In the genomic region with DNA sequence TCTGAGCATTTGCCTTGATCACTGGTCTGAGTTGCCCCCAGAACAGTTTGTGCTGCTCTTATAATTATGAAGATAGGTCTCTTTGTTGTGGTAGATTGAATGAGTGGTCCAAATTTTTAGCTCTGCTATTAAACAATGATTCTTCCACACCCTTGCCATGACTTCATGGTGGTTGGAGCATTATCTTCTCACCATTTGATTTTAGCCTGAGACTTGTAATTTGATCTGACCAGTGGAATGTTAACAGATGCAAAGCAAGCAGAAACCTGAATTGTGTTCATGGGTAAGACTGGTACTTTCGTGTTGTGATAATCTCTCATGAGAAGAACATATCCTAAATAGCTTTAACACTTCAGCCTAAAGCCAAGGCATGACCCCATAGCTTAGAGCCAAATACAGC, we compare ENCODE assay signal across 19 cellular contexts.
A peak's percentile ranks its signal among the peaks of the same experiment; 100 is the strongest.
DNase-seq lines count a peak whose midpoint lies in the region; FAIRE-seq and TF ChIP-seq lines count a peak whose summit lies in the region.
"Had no signal": no experiment of that assay in that cellular context is flagged by ENCODE, and none has a peak within 500 bp of the region (broad histone marks: within the 10 kb centered on the region; RNA-seq: fewer than 3 reads in every experiment).

No MANE protein-coding gene starts in this region.

- H3K9me3 ChIP-seq in CD4-positive, alpha-beta memory T cell (ENCODE audit: control insufficient read depth in 1 of 2, low read length in 2 of 2): no peaks in the 10 kb centered on the region
- no peaks in the 10 kb centered on the region for H3K9me3 ChIP-seq in neural progenitor cell (ENCODE audit: low read depth)
- H3K9me3 ChIP-seq: BLaER1 treated with 17β-estradiol and CSF1 and Interleukin-3, amounts not matched to agents 10 nM and 100 nM had no signal

- H3F3A ChIP-seq in neural progenitor cell (ENCODE audit: low read depth): no peaks in the 10 kb centered on the region

- no peaks in the 10 kb centered on the region for H3K4me1 ChIP-seq in CD4-positive, alpha-beta memory T cell (ENCODE audit: insufficient read depth, low read length)
- H3K4me1 ChIP-seq in neural progenitor cell: no peaks in the 10 kb centered on the region
- H3K4me1 ChIP-seq: BLaER1 treated with 17β-estradiol and CSF1 and Interleukin-3, amounts not matched to agents 10 nM and 100 nM had no signal

- TF ChIP-seq CTCF in bronchial epithelial cell (IDR thresholded peaks at IDR 0.05; ENCODE audit: insufficient read depth, low read length, severe bottlenecking) (no peak), neural progenitor cell (IDR thresholded peaks at IDR 0.05) (no peak)

- CTCF ChIA-PET in CD4-positive, alpha-beta memory T cell (lab: Charles Lee; ENCODE audit: partially characterized antibody): no interaction called here

- no peaks in the 10 kb centered on the region for H3K27me3 Mint-ChIP-seq in CD4-positive, alpha-beta memory T cell
- no peaks in the 10 kb centered on the region for H3K27me3 Mint-ChIP-seq in neural progenitor cell (ENCODE audit: insufficient read depth, low read depth)
- H3K27me3 Mint-ChIP-seq: CD4-positive, CD25-positive, alpha-beta regulatory T cell had no signal

- H3K36me3 Mint-ChIP-seq in CD4-positive, alpha-beta memory T cell: no peaks in the 10 kb centered on the region
- H3K36me3 Mint-ChIP-seq in neural progenitor cell: no peaks in the 10 kb centered on the region
- H3K36me3 Mint-ChIP-seq: CD4-positive, CD25-positive, alpha-beta regulatory T cell had no signal

- H4K20me1 ChIP-seq in neural progenitor cell (ENCODE audit: low read depth): no peaks in the 10 kb centered on the region
- H4K20me1 ChIP-seq: BLaER1 treated with 17β-estradiol and CSF1 and Interleukin-3, amounts not matched to agents 10 nM and 100 nM had no signal

- peaks cover 0 to 4% (median 0%) of the 10 kb centered on the region in 8 donors for H3K9me3 Mint-ChIP-seq in CD4-positive, alpha-beta memory T cell
- H3K9me3 Mint-ChIP-seq in neural progenitor cell: no peaks in the 10 kb centered on the region
- H3K9me3 Mint-ChIP-seq: HFFc6 had no signal

- H3K27me3 ChIP-seq in bronchial epithelial cell (ENCODE audit: control insufficient read depth, insufficient read depth, low read length) (no peaks in the 10 kb centered on the region), neural progenitor cell (no peaks in the 10 kb centered on the region)
- H3K27me3 ChIP-seq in CD4-positive, alpha-beta memory T cell (ENCODE audit: insufficient read depth, low read length): no peaks in the 10 kb centered on the region
- H3K27me3 ChIP-seq: BLaER1 treated with 17β-estradiol and CSF1 and Interleukin-3, amounts not matched to agents 10 nM and 100 nM had no signal

- H3K4me2 ChIP-seq in neural progenitor cell: no peak overlapping the region
- H3K4me2 ChIP-seq: BLaER1 treated with 17β-estradiol and CSF1 and Interleukin-3, amounts not matched to agents 10 nM and 100 nM had no signal

- H3K4me3 Mint-ChIP-seq in CD4-positive, alpha-beta memory T cell: no peak overlapping the region
- H3K4me3 Mint-ChIP-seq in neural progenitor cell: no peak overlapping the region
- H3K4me3 Mint-ChIP-seq: CD4-positive, CD25-positive, alpha-beta regulatory T cell; HFFc6 had no signal

- no peaks in the 10 kb centered on the region for H3K4me1 Mint-ChIP-seq in CD4-positive, alpha-beta memory T cell
- H3K4me1 Mint-ChIP-seq in neural progenitor cell: no peaks in the 10 kb centered on the region
- H3K4me1 Mint-ChIP-seq: CD4-positive, CD25-positive, alpha-beta regulatory T cell had no signal

- no peak overlapping the region for H3K4me3 ChIP-seq in bronchial epithelial cell (ENCODE audit: low read depth, low read length)
- H3K4me3 ChIP-seq in CD4-positive, alpha-beta memory T cell (ENCODE audit: low read length in 2 of 2): no peak overlapping the region
- H3K4me3 ChIP-seq in neural progenitor cell: no peak overlapping the region
- H3K4me3 ChIP-seq: BLaER1 treated with 17β-estradiol and CSF1 and Interleukin-3, amounts not matched to agents 10 nM and 100 nM; GM12878 had no signal

- no peaks in the 10 kb centered on the region for H3K36me3 ChIP-seq in bronchial epithelial cell (ENCODE audit: control insufficient read depth, insufficient read depth, low read length)
- H3K36me3 ChIP-seq in CD4-positive, alpha-beta memory T cell (ENCODE audit: insufficient read depth, low read length): no peaks in the 10 kb centered on the region
- no peaks in the 10 kb centered on the region for H3K36me3 ChIP-seq in neural progenitor cell
- H3K36me3 ChIP-seq: BLaER1 treated with 17β-estradiol and CSF1 and Interleukin-3, amounts not matched to agents 10 nM and 100 nM had no signal

- H2AFZ ChIP-seq in neural progenitor cell (replicated peaks): no peak overlapping the region

- intact Hi-C loops in CD4-positive, alpha-beta memory T cell (cut with micrococcal nuclease): no loop called here

- POLR2A ChIA-PET in CD4-positive, alpha-beta memory T cell (lab: Charles Lee; ENCODE audit: partially characterized antibody): no interaction called here

- FAIRE-seq in bronchial epithelial cell (lab: Jason Lieb, UNC) (no peak), urothelium cell line (lab: Jason Lieb, UNC) (peak; percentile 35)
- FAIRE-seq: GM12878, GM18507, H1 had no signal

- H3K9ac ChIP-seq in neural progenitor cell: no peak overlapping the region
- H3K9ac ChIP-seq: BLaER1 treated with 17β-estradiol and CSF1 and Interleukin-3, amounts not matched to agents 10 nM and 100 nM had no signal

- peak; percentile 7 to 28 for DNase-seq in NCI-H526 (lab: John Stamatoyannopoulos, UW)
- DNase-seq in NCI-H526 treated with DMSO at 0.1 percent for 48 hours (lab: John Stamatoyannopoulos, UW): no peak
- DNase-seq in bronchial epithelial cell (ENCODE audit: low read depth): peak; percentile 33
- peak; percentile 76 for DNase-seq in myocyte (ENCODE audit: low read depth)
- no peak for DNase-seq in urothelium cell line (ENCODE audit: low spot score)
- no peak for DNase-seq in CD4-positive, alpha-beta memory T cell
- DNase-seq in neural progenitor cell (ENCODE audit: low spot score): no peak
- DNase-seq in NCI-H510A (lab: John Stamatoyannopoulos, UW): no peak
- DNase-seq: 8988T; ACHN; Calu3; CD4-positive, CD25-positive, alpha-beta regulatory T cell; DMS 273 treated with DMSO at 0.1 percent for 48 hours; HCEC 1CT; HFFc6 had no signal

- no peak overlapping the region for H3K27ac ChIP-seq in CD4-positive, alpha-beta memory T cell (ENCODE audit: low read depth, low read length)
- no peak overlapping the region for H3K27ac ChIP-seq in neural progenitor cell
- H3K27ac ChIP-seq: BLaER1 treated with 17β-estradiol and CSF1 and Interleukin-3, amounts not matched to agents 10 nM and 100 nM had no signal

- H3K27ac Mint-ChIP-seq in CD4-positive, alpha-beta memory T cell: no peak overlapping the region
- H3K27ac Mint-ChIP-seq in neural progenitor cell: no peak overlapping the region
- H3K27ac Mint-ChIP-seq: CD4-positive, CD25-positive, alpha-beta regulatory T cell; HFFc6 had no signal

- no peaks in the 10 kb centered on the region for H3K79me2 ChIP-seq in neural progenitor cell (ENCODE audit: low read depth)

Comparison
In these comparisons a context has a peak if more than half of its experiments do, and no peak if none do; other contexts are left out.
1. DNase-seq: peak in NCI-H526 (2 of 2), bronchial epithelial cell (single experiment) and myocyte (single experiment); none in NCI-H526 treated with DMSO at 0.1 percent for 48 hours (single experiment), urothelium cell line (single experiment), CD4-positive, alpha-beta memory T cell (0 of 5), neural progenitor cell (single experiment) and NCI-H510A (single experiment).